Comparison of ENCODE assay signal across 8 cellular contexts in genomic region chr16:88455610-88456355, GRCh38. TPM values are rescaled to one million over a fixed set of nuclear protein-coding genes. Genes with fewer than 3 reads are reported as not detected.
DNase-seq lines count a peak whose midpoint lies in the region; ATAC-seq, FAIRE-seq and TF ChIP-seq lines count a peak whose summit lies in the region.

No MANE protein-coding gene starts in this region.

- peaks cover 8% of the 10 kb centered on the region for H3K9me1 ChIP-seq in K562 (ENCODE audit: control insufficient read depth, insufficient read depth, low read length)

- no TSS peak for BruUV-seq in K562 (replicated peaks; lab: Mats Ljungman, UMichigan)

- H3K36me3 ChIP-seq in K562 (ENCODE audit: control insufficient read depth, insufficient read depth, low read length) (peaks cover 28% of the 10 kb centered on the region; the same call in 2 of the 3 replicates), right lobe of liver (no peaks in the 10 kb centered on the region)

- H2AFZ ChIP-seq in K562 (ENCODE audit: low read depth, low read length): no peak overlapping the region

- peaks cover 14% of the 10 kb centered on the region for H3K4me1 Mint-ChIP-seq in T-helper 2 cell treated with Interferon-gamma antibody and Interleukin-4, amounts not matched to agents 5 μg/mL and 100 μg/mL, for 36 hours (ENCODE audit: low read depth)

- peak overlapping the region; percentile 66 for H3K4me3 Mint-ChIP-seq in T-helper 2 cell treated with Interferon-gamma antibody and Interleukin-4, amounts not matched to agents 5 μg/mL and 100 μg/mL, for 36 hours

- peak overlapping the region; percentile 65 for H3K4me3 ChIP-seq in K562
- peak overlapping the region; percentile 58 to 71 (median 65) for H3K4me3 ChIP-seq in right lobe of liver

- TF ChIP-seq CTCF in K562 (IDR thresholded peaks at IDR 0.05 in 2 of 3, conservative IDR thresholded peaks at IDR 0.05 in 1 of 3; ENCODE audit: insufficient read depth in 2 of 3, low read depth in 1 of 3, low read length in 3 of 3): 0 out of 6 replicates have a peak, but pooled peaks of 1 of the 3 experiments have one; percentile 15
- peak in 1 of 4 donors; percentile 11 for TF ChIP-seq CTCF in right lobe of liver (IDR thresholded peaks at IDR 0.05)

- POLR2A ChIA-PET in K562 (lab: Yijun Ruan, JAX): interaction anchor here (0.6 to 0.7 kb wide), 2 partner anchors 39 to 169 kb away, joined by 3 to 4 read pairs; no protein-coding TSS in a partner anchor

- CTCF ChIA-PET in K562 (lab: Yijun Ruan, JAX; ENCODE audit: low intra/inter-chr PET ratio): no interaction called here

- TF ChIP-seq EP300 in K562 (IDR thresholded peaks at IDR 0.05; ENCODE audit: low read length): peak; percentile 79

- H3K4me1 ChIP-seq in K562 (replicated peaks in 1 of 2; ENCODE audit: control insufficient read depth in 2 of 2, insufficient read depth in 2 of 2, low read length in 2 of 2) (peaks cover 58 to 92% of the 10 kb centered on the region in 2 experiments), right lobe of liver (peaks cover 0 to 26% (median 7%) of the 10 kb centered on the region in 4 donors)

- H3K9me3 Mint-ChIP-seq in T-helper 2 cell treated with Interferon-gamma antibody and Interleukin-4, amounts not matched to agents 5 μg/mL and 100 μg/mL, for 36 hours: no peaks in the 10 kb centered on the region

- H3K9ac ChIP-seq in K562 (ENCODE audit: insufficient read depth in 1 of 2, low read depth in 2 of 2, low read length in 2 of 2): peak overlapping the region; percentile 29 to 92; a peak in 3 of 4 replicates

- TF ChIP-seq RAD21 in K562 (CRISPR knock-in tag; conservative IDR thresholded peaks at IDR 0.05 in 1 of 2, IDR thresholded peaks at IDR 0.05 in 1 of 2): peak in 1 of 2 experiments; percentile 12; a peak in 1 of 4 replicates

- in situ Hi-C loops in K562 (cut with MboI): no loop called here

- H3K27ac ChIP-seq in K562 (ENCODE audit: extremely low read depth, low read depth, low read length) (peak overlapping the region; percentile 87), right lobe of liver (peak overlapping the region; percentile 38 to 86 (median 54))

- H3K27ac Mint-ChIP-seq in T-helper 2 cell treated with Interferon-gamma antibody and Interleukin-4, amounts not matched to agents 5 μg/mL and 100 μg/mL, for 36 hours: no peak overlapping the region

- H3K9me3 ChIP-seq in K562 (replicated peaks; ENCODE audit: control insufficient read depth, insufficient read depth, low read depth, low read length) (no peaks in the 10 kb centered on the region), right lobe of liver (no peaks in the 10 kb centered on the region)

- peak; percentile 90 for FAIRE-seq in K562 (lab: Jason Lieb, UNC)

- DNase-seq in GM03348 (ENCODE audit: low spot score) (peak; percentile 56), K562 (ENCODE audit: extremely low read depth in 1 of 4, low spot score in 3 of 4) (peak; percentile 64 to 92 (median 74)), right lobe of liver (no peak), middle frontal gyrus (ENCODE audit: extremely low spot score, low spot score) (no peak), hippocampal formation (lab: John Stamatoyannopoulos, UW) (no peak)
- DNase-seq in T-helper 2 cell treated with Interferon-gamma antibody and Interleukin-4, amounts not matched to agents 5 μg/mL and 100 μg/mL, for 36 hours (ENCODE audit: low spot score): peak; percentile 85
- peak; percentile 47 for DNase-seq in stimulated activated CD8-positive, alpha-beta memory T cell treated with anti-CD3 and anti-CD28 coated beads, Interleukin-15, amount 100 ng/mL, for 1 hour (ENCODE audit: low read depth)

- peaks cover 4% of the 10 kb centered on the region for H3K27me3 Mint-ChIP-seq in T-helper 2 cell treated with Interferon-gamma antibody and Interleukin-4, amounts not matched to agents 5 μg/mL and 100 μg/mL, for 36 hours (ENCODE audit: low read depth)

- TF ChIP-seq POLR2A in K562 (conservative IDR thresholded peaks at IDR 0.05) (no peak; the same call in 1 of the 2 replicates), right lobe of liver (IDR thresholded peaks at IDR 0.05) (no peak)

- intact Hi-C loops in K562 (cut with micrococcal nuclease) (no loop called here), right lobe of liver (cut with DNase I) (no loop called here)

- H3K36me3 Mint-ChIP-seq in T-helper 2 cell treated with Interferon-gamma antibody and Interleukin-4, amounts not matched to agents 5 μg/mL and 100 μg/mL, for 36 hours (ENCODE audit: low read depth): no peaks in the 10 kb centered on the region

- H3K4me2 ChIP-seq in K562 (ENCODE audit: insufficient read depth, low read length): peak overlapping the region; percentile 54

- under 1% methylated on average over 32 of the region's 68 CpGs for WGBS in K562 (ENCODE audit: insufficient coverage, low coverage, missing lambda C conversion rate)
- 0% methylated on average over 17 of the region's 68 CpGs for WGBS in right lobe of liver (ENCODE audit: insufficient coverage, low coverage, low lambda C conversion rate, missing lambda C conversion rate)

- ATAC-seq in HG02852 (IDR thresholded peaks at IDR 0.05; ENCODE audit: unreplicated experiment) (peak; percentile 24), K562 (peak; percentile 60), right lobe of liver (no peak)

- H3K27me3 ChIP-seq in K562 (ENCODE audit: control insufficient read depth in 2 of 2, insufficient read depth in 2 of 2, low read length in 2 of 2) (no peaks in the 10 kb centered on the region), right lobe of liver (no peaks in the 10 kb centered on the region)

- peaks cover 41% of the 10 kb centered on the region for H4K20me1 ChIP-seq in K562 (replicated peaks; ENCODE audit: control insufficient read depth, insufficient read depth, low read length)

- peaks cover 78% of the 10 kb centered on the region for H3K79me2 ChIP-seq in K562 (ENCODE audit: control insufficient read depth, insufficient read depth, low read length)

TF ChIP-seq in K562, 482 proteins besides CTCF, POLR2A, EP300 and RAD21 (continues in another document):
- TF ChIP-seq, protein P1, sequence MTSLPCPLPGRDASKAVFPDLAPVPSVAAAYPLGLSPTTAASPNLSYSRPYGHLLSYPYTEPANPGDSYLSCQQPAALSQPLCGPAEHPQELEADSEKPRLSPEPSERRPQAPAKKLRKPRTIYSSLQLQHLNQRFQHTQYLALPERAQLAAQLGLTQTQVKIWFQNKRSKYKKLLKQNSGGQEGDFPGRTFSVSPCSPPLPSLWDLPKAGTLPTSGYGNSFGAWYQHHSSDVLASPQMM (CRISPR knock-in tag; IDR thresholded peaks at IDR 0.05): no peak
- TF ChIP-seq PHF21A (IDR thresholded peaks at IDR 0.05; ENCODE audit: borderline replicate concordance, low read depth) (0 out of 2 replicates have a peak, but pooled peaks have one; percentile 54), SMAD1 (IDR thresholded peaks at IDR 0.05; ENCODE audit: low read depth, low read length, partially characterized antibody) (peak; percentile 80), POLR2G (IDR thresholded peaks at IDR 0.05; ENCODE audit: low read depth, low read length) (peak; percentile 53), ZNF263 (CRISPR knock-in tag; IDR thresholded peaks at IDR 0.05; ENCODE audit: borderline replicate concordance) (peak; percentile 33; the same call in 1 of the 2 replicates), SIN3A (IDR thresholded peaks at IDR 0.05; ENCODE audit: borderline replicate concordance in 2 of 2, control insufficient read depth in 1 of 2, low read depth in 2 of 2, low read length in 2 of 2) (no peak; a peak in 1 of 4 replicates), TCF3 (CRISPR knock-in tag; IDR thresholded peaks at IDR 0.05) (peak; percentile 88)
- TF ChIP-seq, protein P2, sequence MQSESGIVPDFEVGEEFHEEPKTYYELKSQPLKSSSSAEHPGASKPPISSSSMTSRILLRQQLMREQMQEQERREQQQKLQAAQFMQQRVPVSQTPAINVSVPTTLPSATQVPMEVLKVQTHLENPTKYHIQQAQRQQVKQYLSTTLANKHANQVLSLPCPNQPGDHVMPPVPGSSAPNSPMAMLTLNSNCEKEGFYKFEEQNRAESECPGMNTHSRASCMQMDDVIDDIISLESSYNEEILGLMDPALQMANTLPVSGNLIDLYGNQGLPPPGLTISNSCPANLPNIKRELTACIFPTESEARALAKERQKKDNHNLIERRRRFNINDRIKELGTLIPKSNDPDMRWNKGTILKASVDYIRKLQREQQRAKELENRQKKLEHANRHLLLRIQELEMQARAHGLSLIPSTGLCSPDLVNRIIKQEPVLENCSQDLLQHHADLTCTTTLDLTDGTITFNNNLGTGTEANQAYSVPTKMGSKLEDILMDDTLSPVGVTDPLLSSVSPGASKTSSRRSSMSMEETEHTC (IDR thresholded peaks at IDR 0.05): no peak

RNA-seq across cellular contexts. Expression of gene ZFPM1, which starts 2.7 kb away (rescaled TPM):
- total RNA-seq in K562 (2011; cell fraction: chromatin; rRNA removed; ENCODE audit: low replicate concordance): 14.4 and 38.8 TPM in 2 replicates
- 25.3 and 27.9 TPM in 2 replicates for total RNA-seq in K562 (2011; cell fraction: nucleolus; rRNA removed)
- total RNA-seq in K562 (2011; cell fraction: nucleoplasm; rRNA removed): 16.8 and 18.9 TPM in 2 replicates
- 4.5 and 8.7 TPM in 2 replicates for total RNA-seq in K562 (2014; rRNA removed)
- 0.26 and 0.47 TPM in 2 replicates for total RNA-seq in K562 (2014; rRNA removed; fragmentation: Illumina TruSeq; extraction: Trizol)
- 3.2 and 4.5 TPM in 2 replicates for total RNA-seq in K562 (2015; rRNA removed; fragmentation: Illumina TruSeq; extraction: Trizol)
- 32.7 and 35.9 TPM in 2 replicates for total RNA-seq in K562 (2021)
- polyA plus RNA-seq in K562 (2011; rRNA removed): 0.88 and 1.4 TPM in 2 replicates
- polyA plus RNA-seq in K562 (2011; cell fraction: cytosol; rRNA removed): 0.81 and 4.8 TPM in 2 replicates
- polyA plus RNA-seq in K562 (2011; cell fraction: nucleus; rRNA removed): 3.4 and 13.6 TPM in 2 replicates
- 7.9 and 12.2 TPM in 2 replicates for polyA plus RNA-seq in K562 (2012)
- 1.2 and 5.1 TPM in 2 replicates for polyA plus RNA-seq in K562 (2014; fragmentation: Illumina TruSeq; extraction: Trizol)
- polyA plus RNA-seq in K562 (2014; fragmentation: Nextera tagmentation; extraction: Ambion mirVana): under 1 TPM; 0.03 to 0.11 TPM
- 4.7 and 5.5 TPM in 2 replicates for polyA plus RNA-seq in K562 (2014; rRNA removed)
- polyA minus RNA-seq in K562 (2011; rRNA and poly(A)+ RNA removed): 0.30 and 1.1 TPM in 2 replicates
- polyA minus RNA-seq in K562 (2011; cell fraction: cytosol; rRNA and poly(A)+ RNA removed): 12.3 and 14.7 TPM in 2 replicates
- polyA minus RNA-seq in K562 (2011; cell fraction: nucleus; rRNA and poly(A)+ RNA removed): 7.7 and 10.1 TPM in 2 replicates
- total RNA-seq in right lobe of liver: 10 to 100 TPM in 2 of 6 experiments, 1 to 10 TPM in 4; 3.8 to 15.5 (median 8.3) TPM

Comparison
In these comparisons a context has a peak if more than half of its experiments do, and no peak if none do; other contexts are left out.
1. DNase-seq: peak in GM03348 (single experiment), T-helper 2 cell treated with Interferon-gamma antibody and Interleukin-4, amounts not matched to agents 5 μg/mL and 100 μg/mL, for 36 hours (single experiment), K562 (4 of 4) and stimulated activated CD8-positive, alpha-beta memory T cell treated with anti-CD3 and anti-CD28 coated beads, Interleukin-15, amount 100 ng/mL, for 1 hour (single experiment); none in right lobe of liver (0 of 3), middle frontal gyrus (single experiment) and hippocampal formation (0 of 2).
2. ATAC-seq: peak in HG02852 (single experiment) and K562 (single experiment); none in right lobe of liver (0 of 4).